ENCODE assay signal across 21 cellular contexts in genomic region chr12:105876426-105876927, GRCh38.
A peak's percentile ranks its signal among the peaks of the same experiment; 100 is the strongest.
DNase-seq lines count a peak whose midpoint lies in the region; ATAC-seq, FAIRE-seq and TF ChIP-seq lines count a peak whose summit lies in the region.
"Had no signal": no experiment of that assay in that cellular context is flagged by ENCODE, and none has a peak within 500 bp of the region (broad histone marks: within the 10 kb centered on the region; RNA-seq: fewer than 3 reads in every experiment).

No MANE protein-coding gene starts in this region.

- H3K27ac ChIP-seq in kidney (ENCODE audit: low read depth in 2 of 2, low read length in 2 of 2) (no peak overlapping the region), GM23338 (ENCODE audit: low read depth) (no peak overlapping the region), heart right ventricle (no peak overlapping the region)
- H3K27ac ChIP-seq: BLaER1 treated with 17β-estradiol and CSF1 and Interleukin-3, amounts not matched to agents 10 nM and 100 nM had no signal

- H3K27ac Mint-ChIP-seq in GM23338: no peak overlapping the region
- H3K27ac Mint-ChIP-seq: CD8-positive, alpha-beta T cell; HFFc6 had no signal

- 37 to 43% methylated on average over 2 of the region's 2 CpGs for WGBS in heart right ventricle, 2 donors

- ATAC-seq in GM23338: no peak
- ATAC-seq in heart right ventricle: no peak
- ATAC-seq: CD8-positive, alpha-beta T cell; HepG2 had no signal

- intact Hi-C loops in kidney (cut with DNase I) (no loop called here), heart right ventricle (cut with DNase I) (no loop called here)

- H3K36me3 Mint-ChIP-seq in GM23338 (ENCODE audit: low read depth): no peaks in the 10 kb centered on the region
- H3K36me3 Mint-ChIP-seq: CD8-positive, alpha-beta T cell had no signal

- H3K36me3 ChIP-seq in kidney (ENCODE audit: control insufficient read depth in 1 of 2, insufficient read depth in 2 of 2, low read length in 2 of 2): no peaks in the 10 kb centered on the region
- H3K36me3 ChIP-seq in GM23338 (ENCODE audit: insufficient read depth): no peaks in the 10 kb centered on the region
- no peaks in the 10 kb centered on the region for H3K36me3 ChIP-seq in heart right ventricle
- H3K36me3 ChIP-seq: BLaER1 treated with 17β-estradiol and CSF1 and Interleukin-3, amounts not matched to agents 10 nM and 100 nM had no signal

- TF ChIP-seq CTCF in kidney (IDR thresholded peaks at IDR 0.05; ENCODE audit: borderline replicate concordance, extremely low read depth, insufficient read depth) (no peak), GM23338 (conservative IDR thresholded peaks at IDR 0.05; ENCODE audit: low read depth in 2 of 2) (no peak), heart right ventricle (IDR thresholded peaks at IDR 0.05) (no peak)

- FAIRE-seq in A204.1 (lab: Jason Lieb, UNC) (peak; percentile 89), G401.6 (lab: Jason Lieb, UNC) (peak; percentile 97), TTC549 (lab: Jason Lieb, UNC) (peak; percentile 79), kidney (lab: Jason Lieb, UNC) (peak; percentile 88)
- FAIRE-seq: HepG2 had no signal

- no peak overlapping the region for H3K4me3 Mint-ChIP-seq in GM23338
- H3K4me3 Mint-ChIP-seq: CD8-positive, alpha-beta T cell; HFFc6 had no signal

- H3F3A ChIP-seq in GM23338 (replicated peaks; ENCODE audit: low read depth): no peaks in the 10 kb centered on the region

- H3K4me2 ChIP-seq in GM23338: no peak overlapping the region

- H3K9ac ChIP-seq in kidney (ENCODE audit: low read length in 2 of 2): no peak overlapping the region
- H3K9ac ChIP-seq: BLaER1 treated with 17β-estradiol and CSF1 and Interleukin-3, amounts not matched to agents 10 nM and 100 nM had no signal

- H3K4me3 ChIP-seq in kidney (ENCODE audit: low read length in 2 of 2) (no peak overlapping the region), GM23338 (no peak overlapping the region), heart right ventricle (no peak overlapping the region)
- H3K4me3 ChIP-seq: BLaER1 treated with 17β-estradiol and CSF1 and Interleukin-3, amounts not matched to agents 10 nM and 100 nM had no signal

- H3K9me2 ChIP-seq in GM23338 (ENCODE audit: insufficient read depth): peaks cover 6% of the 10 kb centered on the region; the same call in 1 of the 2 replicates

- H2AFZ ChIP-seq in GM23338: no peak overlapping the region

- H3K27me3 Mint-ChIP-seq in GM23338 (ENCODE audit: insufficient read depth, low read depth, poor library complexity): no peaks in the 10 kb centered on the region

- no peaks in the 10 kb centered on the region for H4K20me1 ChIP-seq in GM23338 (replicated peaks; ENCODE audit: insufficient read depth)
- H4K20me1 ChIP-seq: BLaER1 treated with 17β-estradiol and CSF1 and Interleukin-3, amounts not matched to agents 10 nM and 100 nM had no signal

- H3K79me2 ChIP-seq in GM23338 (replicated peaks; ENCODE audit: insufficient read depth): no peaks in the 10 kb centered on the region

- DNase-seq in kidney: no peak
- DNase-seq in stimulated activated CD4-positive, alpha-beta T cell treated with anti-CD3 and anti-CD28 coated beads, Interleukin-4, amount 100 ng/mL, for 4 hours: no peak
- DNase-seq in SKM-1 treated with dmso at 0.1 percent for 144 hours (lab: John Stamatoyannopoulos, UW; ENCODE audit: unreplicated experiment): no peak
- no peak for DNase-seq in GM23338 (ENCODE audit: low spot score)
- no peak for DNase-seq in heart right ventricle
- DNase-seq: Calu3; CD8-positive, alpha-beta T cell; H7; HFFc6; KBM-7; MV-4-11; NCI-H187 treated with DMSO at 0.1 percent for 48 hours; NCI-H446 treated with DMSO at 0.1 percent for 48 hours; NCI-H69; NK-92 treated with Interleukin-12 subunit alpha and Interleukin-12 subunit beta, amount 100 ng/mL, for 24 hours; SHP77 treated with DMSO at 0.1 percent for 48 hours had no signal

- no peaks in the 10 kb centered on the region for H3K4me1 Mint-ChIP-seq in GM23338

- H3K4me1 ChIP-seq in kidney (ENCODE audit: control insufficient read depth in 1 of 2, insufficient read depth in 1 of 2, low read depth in 1 of 2, low read length in 2 of 2) (no peaks in the 10 kb centered on the region), GM23338 (ENCODE audit: insufficient read depth) (no peaks in the 10 kb centered on the region), heart right ventricle (peaks cover 0 to 7% (median 0%) of the 10 kb centered on the region in 9 donors)

- H3K27me3 ChIP-seq in GM23338 (ENCODE audit: insufficient read depth): no peaks in the 10 kb centered on the region
- H3K27me3 ChIP-seq in heart right ventricle: no peaks in the 10 kb centered on the region
- H3K27me3 ChIP-seq: BLaER1 treated with 17β-estradiol and CSF1 and Interleukin-3, amounts not matched to agents 10 nM and 100 nM had no signal

- no peaks in the 10 kb centered on the region for H3K9me3 Mint-ChIP-seq in GM23338
- H3K9me3 Mint-ChIP-seq: CD8-positive, alpha-beta T cell had no signal

- no peaks in the 10 kb centered on the region for H3K9me3 ChIP-seq in kidney (ENCODE audit: control insufficient read depth in 1 of 2, low read length in 2 of 2)
- peaks cover 0 to 11% (median 0%) of the 10 kb centered on the region in 11 donors for H3K9me3 ChIP-seq in heart right ventricle

TF ChIP-seq in GM23338, 12 proteins besides CTCF, POLR2A, EP300 and RAD21 (continues in another document):
- TF ChIP-seq EZH2phosphoT487 (IDR thresholded peaks at IDR 0.05; ENCODE audit: unreplicated experiment) (no peak), ZNF331 (CRISPR knock-in tag; IDR thresholded peaks at IDR 0.05; ENCODE audit: low read depth) (no peak), EZH2 (IDR thresholded peaks at IDR 0.05; ENCODE audit: low read depth, unreplicated experiment) (no peak), JUNB (IDR thresholded peaks at IDR 0.05; ENCODE audit: unreplicated experiment) (no peak)
- TF ChIP-seq, protein P1, sequence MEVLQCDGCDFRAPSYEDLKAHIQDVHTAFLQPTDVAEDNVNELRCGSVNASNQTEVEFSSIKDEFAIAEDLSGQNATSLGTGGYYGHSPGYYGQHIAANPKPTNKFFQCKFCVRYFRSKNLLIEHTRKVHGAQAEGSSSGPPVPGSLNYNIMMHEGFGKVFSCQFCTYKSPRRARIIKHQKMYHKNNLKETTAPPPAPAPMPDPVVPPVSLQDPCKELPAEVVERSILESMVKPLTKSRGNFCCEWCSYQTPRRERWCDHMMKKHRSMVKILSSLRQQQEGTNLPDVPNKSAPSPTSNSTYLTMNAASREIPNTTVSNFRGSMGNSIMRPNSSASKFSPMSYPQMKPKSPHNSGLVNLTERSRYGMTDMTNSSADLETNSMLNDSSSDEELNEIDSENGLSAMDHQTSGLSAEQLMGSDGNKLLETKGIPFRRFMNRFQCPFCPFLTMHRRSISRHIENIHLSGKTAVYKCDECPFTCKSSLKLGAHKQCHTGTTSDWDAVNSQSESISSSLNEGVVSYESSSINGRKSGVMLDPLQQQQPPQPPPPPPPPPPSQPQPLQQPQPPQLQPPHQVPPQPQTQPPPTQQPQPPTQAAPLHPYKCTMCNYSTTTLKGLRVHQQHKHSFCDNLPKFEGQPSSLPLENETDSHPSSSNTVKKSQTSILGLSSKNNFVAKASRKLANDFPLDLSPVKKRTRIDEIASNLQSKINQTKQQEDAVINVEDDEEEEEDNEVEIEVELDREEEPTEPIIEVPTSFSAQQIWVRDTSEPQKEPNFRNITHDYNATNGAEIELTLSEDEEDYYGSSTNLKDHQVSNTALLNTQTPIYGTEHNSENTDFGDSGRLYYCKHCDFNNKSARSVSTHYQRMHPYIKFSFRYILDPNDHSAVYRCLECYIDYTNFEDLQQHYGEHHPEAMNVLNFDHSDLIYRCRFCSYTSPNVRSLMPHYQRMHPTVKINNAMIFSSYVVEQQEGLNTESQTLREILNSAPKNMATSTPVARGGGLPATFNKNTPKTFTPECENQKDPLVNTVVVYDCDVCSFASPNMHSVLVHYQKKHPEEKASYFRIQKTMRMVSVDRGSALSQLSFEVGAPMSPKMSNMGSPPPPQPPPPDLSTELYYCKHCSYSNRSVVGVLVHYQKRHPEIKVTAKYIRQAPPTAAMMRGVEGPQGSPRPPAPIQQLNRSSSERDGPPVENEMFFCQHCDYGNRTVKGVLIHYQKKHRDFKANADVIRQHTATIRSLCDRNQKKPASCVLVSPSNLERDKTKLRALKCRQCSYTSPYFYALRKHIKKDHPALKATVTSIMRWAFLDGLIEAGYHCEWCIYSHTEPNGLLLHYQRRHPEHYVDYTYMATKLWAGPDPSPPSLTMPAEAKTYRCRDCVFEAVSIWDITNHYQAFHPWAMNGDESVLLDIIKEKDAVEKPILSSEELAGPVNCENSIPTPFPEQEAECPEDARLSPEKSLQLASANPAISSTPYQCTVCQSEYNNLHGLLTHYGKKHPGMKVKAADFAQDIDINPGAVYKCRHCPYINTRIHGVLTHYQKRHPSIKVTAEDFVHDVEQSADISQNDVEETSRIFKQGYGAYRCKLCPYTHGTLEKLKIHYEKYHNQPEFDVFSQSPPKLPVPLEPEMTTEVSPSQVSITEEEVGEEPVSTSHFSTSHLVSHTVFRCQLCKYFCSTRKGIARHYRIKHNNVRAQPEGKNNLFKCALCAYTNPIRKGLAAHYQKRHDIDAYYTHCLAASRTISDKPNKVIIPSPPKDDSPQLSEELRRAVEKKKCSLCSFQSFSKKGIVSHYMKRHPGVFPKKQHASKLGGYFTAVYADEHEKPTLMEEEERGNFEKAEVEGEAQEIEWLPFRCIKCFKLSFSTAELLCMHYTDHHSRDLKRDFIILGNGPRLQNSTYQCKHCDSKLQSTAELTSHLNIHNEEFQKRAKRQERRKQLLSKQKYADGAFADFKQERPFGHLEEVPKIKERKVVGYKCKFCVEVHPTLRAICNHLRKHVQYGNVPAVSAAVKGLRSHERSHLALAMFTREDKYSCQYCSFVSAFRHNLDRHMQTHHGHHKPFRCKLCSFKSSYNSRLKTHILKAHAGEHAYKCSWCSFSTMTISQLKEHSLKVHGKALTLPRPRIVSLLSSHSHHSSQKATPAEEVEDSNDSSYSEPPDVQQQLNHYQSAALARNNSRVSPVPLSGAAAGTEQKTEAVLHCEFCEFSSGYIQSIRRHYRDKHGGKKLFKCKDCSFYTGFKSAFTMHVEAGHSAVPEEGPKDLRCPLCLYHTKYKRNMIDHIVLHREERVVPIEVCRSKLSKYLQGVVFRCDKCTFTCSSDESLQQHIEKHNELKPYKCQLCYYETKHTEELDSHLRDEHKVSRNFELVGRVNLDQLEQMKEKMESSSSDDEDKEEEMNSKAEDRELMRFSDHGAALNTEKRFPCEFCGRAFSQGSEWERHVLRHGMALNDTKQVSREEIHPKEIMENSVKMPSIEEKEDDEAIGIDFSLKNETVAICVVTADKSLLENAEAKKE (CRISPR knock-in tag; IDR thresholded peaks at IDR 0.05): no peak
- TF ChIP-seq, protein P2, sequence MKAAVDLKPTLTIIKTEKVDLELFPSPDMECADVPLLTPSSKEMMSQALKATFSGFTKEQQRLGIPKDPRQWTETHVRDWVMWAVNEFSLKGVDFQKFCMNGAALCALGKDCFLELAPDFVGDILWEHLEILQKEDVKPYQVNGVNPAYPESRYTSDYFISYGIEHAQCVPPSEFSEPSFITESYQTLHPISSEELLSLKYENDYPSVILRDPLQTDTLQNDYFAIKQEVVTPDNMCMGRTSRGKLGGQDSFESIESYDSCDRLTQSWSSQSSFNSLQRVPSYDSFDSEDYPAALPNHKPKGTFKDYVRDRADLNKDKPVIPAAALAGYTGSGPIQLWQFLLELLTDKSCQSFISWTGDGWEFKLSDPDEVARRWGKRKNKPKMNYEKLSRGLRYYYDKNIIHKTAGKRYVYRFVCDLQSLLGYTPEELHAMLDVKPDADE (IDR thresholded peaks at IDR 0.05): no peak
